9 cellular contexts compared by ENCODE assay signal in the genomic region with DNA sequence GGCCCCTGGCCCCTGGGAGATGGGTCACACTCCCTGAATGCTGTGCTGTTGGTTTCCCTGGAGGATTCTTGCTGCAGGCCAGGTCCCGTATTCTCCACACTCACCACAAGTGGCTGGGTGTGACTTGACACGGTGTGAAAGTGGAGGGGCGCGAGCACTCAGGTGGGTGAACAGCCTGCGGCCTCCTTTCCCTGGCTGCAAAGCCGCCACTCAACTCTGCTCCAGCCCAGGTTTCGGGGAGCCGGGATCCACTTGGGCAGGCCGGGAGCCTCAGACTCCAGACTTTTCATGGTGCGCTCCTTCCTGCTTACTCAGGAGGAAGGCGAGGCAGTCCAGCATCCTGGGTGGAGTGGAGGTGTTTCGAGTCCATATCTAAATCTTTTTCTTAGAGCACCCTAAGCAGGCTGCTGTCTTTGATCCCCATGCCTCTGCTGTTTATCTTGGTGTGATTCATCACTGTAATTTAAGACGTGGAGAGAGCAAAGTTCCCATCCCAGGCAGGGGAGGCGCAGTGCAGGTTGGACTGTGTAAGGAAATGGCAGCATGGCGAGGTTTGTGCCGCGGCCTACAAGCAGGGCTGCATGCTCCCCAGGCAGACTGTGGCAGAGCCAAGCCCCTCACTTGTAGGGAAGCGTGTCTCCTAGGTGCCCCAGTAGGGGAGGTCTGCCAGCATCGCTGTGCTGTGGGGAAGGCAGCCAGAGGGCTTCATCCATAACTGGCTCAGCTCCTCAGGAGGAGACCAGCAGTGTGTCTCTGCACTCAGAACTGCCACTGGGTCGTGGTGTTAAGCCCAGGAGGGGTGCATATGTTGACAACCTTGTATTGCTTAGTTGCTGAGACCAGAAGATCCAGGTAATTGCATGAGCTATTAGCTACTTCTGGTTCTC. TPM values are rescaled to one million over a fixed set of nuclear protein-coding genes. Genes with fewer than 3 reads are reported as not detected.
DNase-seq lines count a peak whose midpoint lies in the region; ATAC-seq and TF ChIP-seq lines count a peak whose summit lies in the region.
"Had no signal": no experiment of that assay in that cellular context is flagged by ENCODE, and none has a peak within 500 bp of the region (broad histone marks: within the 10 kb centered on the region; RNA-seq: fewer than 3 reads in every experiment).

No MANE protein-coding gene starts in this region.

- peak overlapping the region in 10 of 11 experiments; percentile 34 to 78 (median 66); a peak in 20 of 22 replicates for H3K4me2 ChIP-seq in BLaER1 treated with 17β-estradiol and CSF1 and Interleukin-3, amounts not matched to agents 10 nM and 100 nM

- no peaks in the 10 kb centered on the region for H3K27me3 ChIP-seq in BLaER1 treated with 17β-estradiol and CSF1 and Interleukin-3, amounts not matched to agents 10 nM and 100 nM
- no peaks in the 10 kb centered on the region for H3K27me3 ChIP-seq in brain microvascular endothelial cell (replicated peaks)

- peak; percentile 77 for DNase-seq in LHCN-M2 (ENCODE audit: low read depth)
- DNase-seq in brain microvascular endothelial cell, result peak; percentile 58
- peak; percentile 71 to 75 (median 73) for DNase-seq in mucosa of descending colon
- DNase-seq in NCI-H82 (lab: John Stamatoyannopoulos, UW), result no peak
- no peak for DNase-seq in RKO (ENCODE audit: low spot score)
- DNase-seq: CD4-positive, CD25-positive, alpha-beta regulatory T cell had no signal

- peaks cover 0 to 27% (median 0%) of the 10 kb centered on the region in 11 experiments; a peak in 5 of 22 replicates for H4K20me1 ChIP-seq in BLaER1 treated with 17β-estradiol and CSF1 and Interleukin-3, amounts not matched to agents 10 nM and 100 nM

- H3K9ac ChIP-seq in BLaER1 treated with 17β-estradiol and CSF1 and Interleukin-3, amounts not matched to agents 10 nM and 100 nM, result peak overlapping the region in 3 of 11 experiments; percentile 19 to 29 (median 23); a peak in 2 of 22 replicates

- in situ Hi-C loops in brain microvascular endothelial cell (cut with HindIII; ENCODE audit: low pct_ligation_motif_present, low sequenced_read_pairs), result no loop called here

- peak; percentile 89 for ATAC-seq in mucosa of descending colon
- no peak for ATAC-seq in activated CD4-positive, CD25-positive, alpha-beta regulatory T cell treated with anti-CD3 and anti-CD28 coated beads, Interleukin-2, amount 50 U/mL, for 24 hours
- no peak for ATAC-seq in HG02571 (IDR thresholded peaks at IDR 0.05; ENCODE audit: unreplicated experiment)

- peaks cover 9 to 80% (median 67%) of the 10 kb centered on the region in 10 experiments; a peak in 18 of 20 replicates for H3K4me1 ChIP-seq in BLaER1 treated with 17β-estradiol and CSF1 and Interleukin-3, amounts not matched to agents 10 nM and 100 nM
- H3K4me1 ChIP-seq in mucosa of descending colon (ENCODE audit: low read depth), result peaks cover 20% of the 10 kb centered on the region

- TF ChIP-seq CTCF in brain microvascular endothelial cell (IDR thresholded peaks at IDR 0.05; ENCODE audit: low read depth, low read length, missing control alignments) (peak; percentile 30), mucosa of descending colon (IDR thresholded peaks at IDR 0.05) (no peak)

- intact Hi-C loops in mucosa of descending colon (cut with DNase I, micrococcal nuclease), result no loop called here

- 0 out of 22 replicates have a peak overlapping the region, but pooled peaks of 1 of the 11 experiments have one; percentile 10 for H3K27ac ChIP-seq in BLaER1 treated with 17β-estradiol and CSF1 and Interleukin-3, amounts not matched to agents 10 nM and 100 nM
- peak overlapping the region; percentile 10 for H3K27ac ChIP-seq in brain microvascular endothelial cell

- H3K36me3 ChIP-seq in BLaER1 treated with 17β-estradiol and CSF1 and Interleukin-3, amounts not matched to agents 10 nM and 100 nM, result peaks cover 0 to 28% (median 18%) of the 10 kb centered on the region in 11 experiments; a peak in 15 of 22 replicates
- H3K36me3 ChIP-seq in brain microvascular endothelial cell (replicated peaks) (peaks cover 4% of the 10 kb centered on the region), mucosa of descending colon (ENCODE audit: low read depth) (no peaks in the 10 kb centered on the region)

- no peak overlapping the region for H3K4me3 ChIP-seq in BLaER1 treated with 17β-estradiol and CSF1 and Interleukin-3, amounts not matched to agents 10 nM and 100 nM
- H3K4me3 ChIP-seq in brain microvascular endothelial cell (ENCODE audit: low read depth, low read length) (no peak overlapping the region), mucosa of descending colon (no peak overlapping the region)

- peaks cover 0 to 17% (median 0%) of the 10 kb centered on the region in 11 experiments; a peak in 8 of 22 replicates for H3K9me3 ChIP-seq in BLaER1 treated with 17β-estradiol and CSF1 and Interleukin-3, amounts not matched to agents 10 nM and 100 nM (replicated peaks in 1 of 11)
- H3K9me3 ChIP-seq in mucosa of descending colon, result no peaks in the 10 kb centered on the region

RNA-seq across cellular contexts. Expression of a gene that starts 29.6 kb away (rescaled TPM):
- 19.0 and 27.1 TPM in 2 replicates for total RNA-seq in LHCN-M2 (2014; rRNA removed)
- polyA plus RNA-seq in LHCN-M2 (2012), result 12.2 TPM
- total RNA-seq in mucosa of descending colon, result 10 to 100 TPM; 15.6 to 21.7 (median 17.9) TPM

Comparison
In these comparisons a context has a peak if more than half of its experiments do, and no peak if none do; other contexts are left out.
1. DNase-seq: peak in LHCN-M2 (single experiment), brain microvascular endothelial cell (single experiment) and mucosa of descending colon (3 of 3); none in NCI-H82 (single experiment) and RKO (single experiment).